ENCODE assay signal across 18 cellular contexts in the genomic region with DNA sequence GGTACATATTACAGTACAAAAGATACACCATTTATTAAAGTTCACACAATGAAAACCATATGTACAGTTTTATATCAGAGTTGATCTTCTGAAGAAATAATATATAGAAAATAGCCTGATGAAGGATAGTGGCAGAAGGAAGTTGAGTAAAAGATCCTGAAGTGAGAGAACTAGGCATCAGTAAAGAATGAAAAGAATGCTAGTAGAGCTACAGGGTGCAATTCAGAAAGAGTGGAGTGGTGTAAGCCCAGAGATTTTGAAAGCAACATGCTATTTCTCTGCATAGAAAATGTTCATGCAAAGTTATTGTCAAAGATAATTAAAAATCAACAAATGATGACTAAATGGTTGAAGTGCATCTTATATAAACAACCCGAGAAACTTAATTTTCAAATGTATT.
"Had no signal": no experiment of that assay in that cellular context is flagged by ENCODE, and none has a peak within 500 bp of the region (broad histone marks: within the 10 kb centered on the region; RNA-seq: fewer than 3 reads in every experiment).

No MANE protein-coding gene starts in this region.

- H3K27me3 Mint-ChIP-seq: activated CD4-positive, alpha-beta memory T cell treated with anti-CD3 and anti-CD28 coated beads for 36 hours; activated naive CD8-positive, alpha-beta T cell treated with anti-CD3 and anti-CD28 coated beads for 36 hours; natural killer cell treated with Interleukin-12 subunit alpha and Interleukin-12 subunit beta and Interleukin-15 and Interleukin-18, amount 100 ng/mL, for 72 hours; stimulated activated memory B cell treated with anti-CD40 and anti-IgM and Interleukin-4, amounts not matched to agents 10 μg/mL and 1 μg/mL and 100 μg/mL, for 72 hours had no signal

- DNase-seq: activated CD4-positive, alpha-beta memory T cell treated with anti-CD3 and anti-CD28 coated beads for 36 hours; activated gamma-delta T cell treated with Interleukin-2 at 50 U/mL for 16 hours; activated naive CD8-positive, alpha-beta T cell treated with anti-CD3 and anti-CD28 coated beads for 36 hours; activated T-cell treated with anti-CD3 and anti-CD28 coated beads, Interleukin-2, amount 50 U/mL, for 48 hours; anterior cingulate cortex; colonic mucosa; left cardiac atrium; nucleus accumbens; psoas muscle; right lobe of liver; spleen; stimulated activated CD4-positive, alpha-beta T cell treated with anti-CD3 and anti-CD28 coated beads, Interleukin-1b, Interleukin-23, amount 100 ng/mL, for 48 hours had no signal

- H3K27ac Mint-ChIP-seq: activated CD4-positive, alpha-beta memory T cell treated with anti-CD3 and anti-CD28 coated beads for 36 hours; activated naive CD8-positive, alpha-beta T cell treated with anti-CD3 and anti-CD28 coated beads for 36 hours; natural killer cell treated with Interleukin-12 subunit alpha and Interleukin-12 subunit beta and Interleukin-15 and Interleukin-18, amount 100 ng/mL, for 72 hours; stimulated activated memory B cell treated with anti-CD40 and anti-IgM and Interleukin-4, amounts not matched to agents 10 μg/mL and 1 μg/mL and 100 μg/mL, for 72 hours; T-helper 2 cell treated with Interferon-gamma antibody and Interleukin-4, amounts not matched to agents 5 μg/mL and 100 μg/mL, for 36 hours had no signal

- H3K27ac ChIP-seq: colonic mucosa, psoas muscle, right lobe of liver, spleen, tibial nerve, vagina had no signal

- H3K36me3 Mint-ChIP-seq: activated CD4-positive, alpha-beta memory T cell treated with anti-CD3 and anti-CD28 coated beads for 36 hours; activated naive CD8-positive, alpha-beta T cell treated with anti-CD3 and anti-CD28 coated beads for 36 hours; stimulated activated memory B cell treated with anti-CD40 and anti-IgM and Interleukin-4, amounts not matched to agents 10 μg/mL and 1 μg/mL and 100 μg/mL, for 72 hours had no signal

- H3K36me3 ChIP-seq: colonic mucosa, right lobe of liver, spleen, tibial nerve, vagina had no signal

- H3K4me1 Mint-ChIP-seq: activated naive CD8-positive, alpha-beta T cell treated with anti-CD3 and anti-CD28 coated beads for 36 hours; stimulated activated memory B cell treated with anti-CD40 and anti-IgM and Interleukin-4, amounts not matched to agents 10 μg/mL and 1 μg/mL and 100 μg/mL, for 72 hours had no signal

- H3K4me3 Mint-ChIP-seq: activated CD4-positive, alpha-beta memory T cell treated with anti-CD3 and anti-CD28 coated beads for 36 hours; activated naive CD8-positive, alpha-beta T cell treated with anti-CD3 and anti-CD28 coated beads for 36 hours; natural killer cell treated with Interleukin-12 subunit alpha and Interleukin-12 subunit beta and Interleukin-15 and Interleukin-18, amount 100 ng/mL, for 72 hours; stimulated activated memory B cell treated with anti-CD40 and anti-IgM and Interleukin-4, amounts not matched to agents 10 μg/mL and 1 μg/mL and 100 μg/mL, for 72 hours; T-helper 2 cell treated with Interferon-gamma antibody and Interleukin-4, amounts not matched to agents 5 μg/mL and 100 μg/mL, for 36 hours had no signal

- H3K4me1 ChIP-seq: colonic mucosa, psoas muscle, right lobe of liver, spleen, tibial nerve, vagina had no signal

- H3K9me3 ChIP-seq: colonic mucosa, psoas muscle, right lobe of liver, tibial nerve, vagina had no signal

- FAIRE-seq: endothelial cell of umbilical vein had no signal

- H3K27me3 ChIP-seq: colonic mucosa, right lobe of liver, spleen, tibial nerve, vagina had no signal

- H3K4me3 ChIP-seq: colonic mucosa, psoas muscle, right lobe of liver, spleen, tibial nerve, vagina had no signal

- ATAC-seq: left cardiac atrium; natural killer cell treated with Interleukin-12 subunit alpha and Interleukin-12 subunit beta and Interleukin-15 and Interleukin-18, amount 100 ng/mL, for 72 hours; psoas muscle; right lobe of liver; stimulated activated memory B cell treated with anti-CD40 and anti-IgM and Interleukin-4, amounts not matched to agents 10 μg/mL and 1 μg/mL and 100 μg/mL, for 72 hours had no signal
